ENCODE assay signal across 8 cellular contexts in the genomic region with DNA sequence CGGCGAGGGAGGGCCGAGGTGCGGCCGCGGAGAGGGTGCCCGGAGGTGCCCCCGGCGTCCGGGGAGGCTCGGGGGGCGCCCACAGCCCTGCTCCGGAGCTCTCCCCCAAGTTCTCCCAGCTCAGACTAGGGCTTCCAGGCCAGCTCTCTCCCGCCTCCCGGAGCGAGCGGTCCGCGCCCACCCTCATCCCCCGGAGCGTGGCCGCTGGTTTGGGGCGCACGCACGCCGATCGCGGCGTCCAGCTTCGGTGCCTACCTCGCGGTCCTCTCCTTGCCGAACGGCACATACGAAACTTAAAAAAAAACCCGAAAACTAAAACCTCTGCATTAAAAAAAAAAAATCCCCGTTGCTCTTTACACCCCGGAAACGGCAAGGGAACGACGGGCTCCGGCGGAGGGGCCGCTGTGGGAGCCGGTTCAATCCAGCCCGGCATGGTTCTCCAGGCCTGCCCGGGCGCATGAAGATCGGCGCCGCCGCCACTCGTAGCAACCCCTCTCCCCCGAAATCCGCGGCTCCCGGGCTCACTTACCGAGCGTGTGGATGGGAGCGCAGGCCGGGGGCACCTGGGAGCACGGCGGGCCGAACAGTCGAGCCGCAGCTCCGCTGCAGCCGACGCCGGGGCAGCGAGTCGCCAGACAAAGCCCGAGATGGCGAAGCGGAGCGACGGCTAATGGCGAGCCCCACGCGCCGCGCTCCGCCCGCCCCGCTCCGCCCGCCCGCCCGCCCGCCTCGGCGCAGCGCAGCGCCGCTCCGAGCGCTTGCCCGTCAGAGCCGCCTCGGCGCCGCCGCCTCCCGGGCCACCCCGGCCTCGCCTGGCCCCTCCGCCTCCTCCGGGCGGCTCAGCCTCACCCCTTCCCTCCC. TPM values are rescaled to one million over a fixed set of nuclear protein-coding genes. Genes with fewer than 3 reads are reported as not detected.
DNase-seq lines count a peak whose midpoint lies in the region; ATAC-seq and TF ChIP-seq lines count a peak whose summit lies in the region.

No MANE protein-coding gene starts in this region.

- H3K9ac ChIP-seq in Karpas-422 (ENCODE audit: low read length), result peak overlapping the region; percentile 95

- peaks cover 20% of the 10 kb centered on the region for H3K36me3 ChIP-seq in Karpas-422 (ENCODE audit: insufficient read depth, low read length)

- no peak overlapping the region for H2AFZ ChIP-seq in Karpas-422 (ENCODE audit: low read length)

- H3K4me3 Mint-ChIP-seq in chondrocyte (ENCODE audit: unreplicated experiment), result peak overlapping the region; percentile 90

- H3K36me3 Mint-ChIP-seq in chondrocyte (ENCODE audit: low read depth), result peaks cover 10% of the 10 kb centered on the region

- DNase-seq in DMS79 treated with DMSO at 0.1 percent for 48 hours (lab: John Stamatoyannopoulos, UW), result peak; percentile 40
- DNase-seq in DMS79 (lab: John Stamatoyannopoulos, UW), result no peak
- DNase-seq in Karpas-422, result peak; percentile 86
- no peak for DNase-seq in chondrocyte (ENCODE audit: low spot score)
- peak in 1 of 2 donors; percentile 63 for DNase-seq in left colon
- DNase-seq in stimulated activated CD4-positive, alpha-beta T cell treated with anti-CD3 and anti-CD28 coated beads, Interleukin-4, amount 100 ng/mL, for 48 hours (ENCODE audit: low read depth in 2 of 2), result peak; percentile 34 to 43

- intact Hi-C loops in left colon (cut with DNase I, micrococcal nuclease), result loop anchor here in 1 of 2 donors (5.0 kb wide), 1 partner anchor 107 kb away; no protein-coding TSS in a partner anchor

- no peaks in the 10 kb centered on the region for H3K27me3 ChIP-seq in Karpas-422 (ENCODE audit: low read length)

- H3K4me2 ChIP-seq in Karpas-422 (ENCODE audit: low read depth, low read length, poor library complexity, severe bottlenecking), result peak overlapping the region; percentile 98

- peaks cover 34% of the 10 kb centered on the region for H3K79me2 ChIP-seq in Karpas-422 (ENCODE audit: low read length)

- H3K9me3 ChIP-seq in Karpas-422 (ENCODE audit: low read length), result no peaks in the 10 kb centered on the region

- H4K20me1 ChIP-seq in Karpas-422 (ENCODE audit: insufficient read depth, low read depth, low read length), result peaks cover 8% of the 10 kb centered on the region; the same call in 1 of the 2 replicates

- H3K4me1 ChIP-seq in Karpas-422 (ENCODE audit: low read length), result peaks cover 35% of the 10 kb centered on the region

- H3K4me1 Mint-ChIP-seq in chondrocyte (ENCODE audit: low read depth), result peaks cover 39% of the 10 kb centered on the region

- peak overlapping the region; percentile 90 for H3K4me3 ChIP-seq in Karpas-422 (ENCODE audit: low read length)
- H3K4me3 ChIP-seq in WI38 (ENCODE audit: low read depth, low read length), result peak overlapping the region; percentile 82

- H3K9me3 Mint-ChIP-seq in chondrocyte (ENCODE audit: low read depth), result no peaks in the 10 kb centered on the region

- TF ChIP-seq CTCF in WI38 (IDR thresholded peaks at IDR 0.05; ENCODE audit: low read depth, low read length), result no peak
- no peak for TF ChIP-seq CTCF in chondrocyte (IDR thresholded peaks at IDR 0.05)

- no peaks in the 10 kb centered on the region for H3K9me2 ChIP-seq in Karpas-422 (replicated peaks; ENCODE audit: insufficient read depth, low read length)

- peak overlapping the region; percentile 98 for H3K27ac Mint-ChIP-seq in chondrocyte (ENCODE audit: unreplicated experiment)

- no peaks in the 10 kb centered on the region for H3K27me3 Mint-ChIP-seq in chondrocyte (ENCODE audit: low read depth)

- peak; percentile 26 for ATAC-seq in left colon
- ATAC-seq in HG03342 (IDR thresholded peaks at IDR 0.05; ENCODE audit: unreplicated experiment), result no peak

- peak overlapping the region; percentile 81 for H3K27ac ChIP-seq in Karpas-422 (ENCODE audit: low read length)

RNA-seq across cellular contexts. Expression of a gene that starts 1.0 kb away (rescaled TPM):
- 57.8 and 150 TPM in 2 replicates for total RNA-seq in Karpas-422 (2014; rRNA removed; shearing (Covaris generic); ENCODE audit: low replicate concordance)
- total RNA-seq in chondrocyte, result 62.1 to 108 TPM (median 62.9 TPM) in 3 replicates
- 10 to 100 TPM; 61.1 to 69.6 TPM for total RNA-seq in left colon

RNA-seq across cellular contexts. Expression of a gene that starts 20.8 kb away (rescaled TPM):
- total RNA-seq in Karpas-422 (2014; rRNA removed; shearing (Covaris generic); ENCODE audit: low replicate concordance), result 29.0 and 54.7 TPM in 2 replicates
- total RNA-seq in chondrocyte (79.7 to 100 TPM (median 93.4 TPM) in 3 replicates), left colon (10 to 100 TPM; 80.0 to 82.3 TPM)

RNA-seq across cellular contexts. Expression of a gene that starts 33.7 kb away (rescaled TPM):
- total RNA-seq in Karpas-422 (2014; rRNA removed; shearing (Covaris generic); ENCODE audit: low replicate concordance), result 29.3 and 36.5 TPM in 2 replicates
- total RNA-seq in chondrocyte (34.8 to 37.3 TPM (median 35.9 TPM) in 3 replicates), left colon (10 to 100 TPM; 44.8 to 51.8 TPM)

RNA-seq across cellular contexts. Expression of a gene that starts 47.5 kb away (rescaled TPM):
- 0.14 and 0.19 TPM in 2 replicates for total RNA-seq in Karpas-422 (2014; rRNA removed; shearing (Covaris generic); ENCODE audit: low replicate concordance)
- not detected in 3 replicates for total RNA-seq in chondrocyte
- not detected for total RNA-seq in left colon

RNA-seq across cellular contexts. Expression of a gene that starts 49.9 kb away (rescaled TPM):
- not detected in 2 replicates for total RNA-seq in Karpas-422 (2014; rRNA removed; shearing (Covaris generic); ENCODE audit: low replicate concordance)
- total RNA-seq in chondrocyte, result not detected in 3 replicates
- under 1 TPM in 1 of 2 donors, not detected in 1; 0.56 TPM for total RNA-seq in left colon

Comparison
In these comparisons a context has a peak if more than half of its experiments do, and no peak if none do; other contexts are left out.
1. DNase-seq: peak in DMS79 treated with DMSO at 0.1 percent for 48 hours (single experiment), Karpas-422 (single experiment) and stimulated activated CD4-positive, alpha-beta T cell treated with anti-CD3 and anti-CD28 coated beads, Interleukin-4, amount 100 ng/mL, for 48 hours (2 of 2); none in DMS79 (single experiment) and chondrocyte (single experiment).